Comparison of ENCODE assay signal across 11 cellular contexts in genomic region chr3:113057117-113057516, GRCh38.
DNase-seq lines count a peak whose midpoint lies in the region; ATAC-seq lines count a peak whose summit lies in the region.
"Had no signal": no experiment of that assay in that cellular context is flagged by ENCODE, and none has a peak within 500 bp of the region (broad histone marks: within the 10 kb centered on the region; RNA-seq: fewer than 3 reads in every experiment).

No MANE protein-coding gene starts in this region.

- ATAC-seq in GM19023 (IDR thresholded peaks at IDR 0.05; ENCODE audit: unreplicated experiment) (peak; percentile 79), HG02588 (IDR thresholded peaks at IDR 0.05; ENCODE audit: unreplicated experiment) (peak; percentile 91), HG03432 (IDR thresholded peaks at IDR 0.05; ENCODE audit: unreplicated experiment) (peak; percentile 96)

- DNase-seq in CD1c-positive myeloid dendritic cell (ENCODE audit: extremely low spot score) (peak; percentile 78), NCI-H2081 treated with DMSO at 0.1 percent for 48 hours (lab: John Stamatoyannopoulos, UW) (no peak), ACHN (no peak), NCI-H1930 (lab: John Stamatoyannopoulos, UW) (no peak)
- DNase-seq in activated CD4-positive, CD25-positive, alpha-beta regulatory T cell treated with anti-CD3 and anti-CD28 coated beads, Interleukin-2, amount 50 U/mL, for 72 hours, result no peak
- DNase-seq: effector CD4-positive, alpha-beta T cell; NCI-H2081; stomach had no signal

- in situ Hi-C loops in ACHN (cut with HindIII; ENCODE audit: low pct_ligation_motif_present, low pct_unique_long_range_greater_than_20kb, low sequenced_read_pairs), result no loop called here
